In the genomic region with DNA sequence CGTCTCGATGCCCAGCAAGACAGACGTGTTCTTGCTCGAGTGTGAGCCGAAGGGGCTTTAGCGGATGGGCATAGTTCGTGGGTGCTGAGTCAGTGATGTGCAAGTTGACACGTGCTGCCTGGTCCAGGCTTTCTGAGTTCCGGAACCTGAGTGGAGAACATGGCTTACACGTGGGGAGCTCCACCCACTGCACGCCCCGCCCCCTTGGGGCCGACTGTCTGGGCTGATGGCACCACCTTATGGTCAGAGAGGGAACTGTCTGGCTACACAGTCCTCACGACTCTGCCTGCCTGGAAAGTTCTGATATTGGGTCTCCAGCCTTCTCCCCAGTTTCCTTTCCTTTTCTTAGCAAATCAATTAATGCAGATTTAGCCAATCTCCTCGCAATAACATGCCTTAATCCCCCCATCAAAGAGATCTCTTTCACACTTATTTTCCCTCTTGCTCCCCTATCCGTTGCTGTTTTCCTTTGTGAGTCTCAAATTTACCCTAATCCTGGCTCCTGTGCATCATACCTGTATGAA, we compare ENCODE assay signal across 1 cellular context.
TF ChIP-seq lines count a peak whose summit lies in the region.

No MANE protein-coding gene starts in this region.

TF ChIP-seq in HepG2, 621 proteins besides CTCF, POLR2A, EP300 and RAD21 (continued from another document and continues in another):
- peak; percentile 32; the same call in 1 of the 2 replicates for TF ChIP-seq RARA (CRISPR knock-in tag; IDR thresholded peaks at IDR 0.05)
- no peak for TF ChIP-seq ZNF235 (CRISPR knock-in tag; IDR thresholded peaks at IDR 0.05; ENCODE audit: borderline replicate concordance)
- TF ChIP-seq, protein P1, sequence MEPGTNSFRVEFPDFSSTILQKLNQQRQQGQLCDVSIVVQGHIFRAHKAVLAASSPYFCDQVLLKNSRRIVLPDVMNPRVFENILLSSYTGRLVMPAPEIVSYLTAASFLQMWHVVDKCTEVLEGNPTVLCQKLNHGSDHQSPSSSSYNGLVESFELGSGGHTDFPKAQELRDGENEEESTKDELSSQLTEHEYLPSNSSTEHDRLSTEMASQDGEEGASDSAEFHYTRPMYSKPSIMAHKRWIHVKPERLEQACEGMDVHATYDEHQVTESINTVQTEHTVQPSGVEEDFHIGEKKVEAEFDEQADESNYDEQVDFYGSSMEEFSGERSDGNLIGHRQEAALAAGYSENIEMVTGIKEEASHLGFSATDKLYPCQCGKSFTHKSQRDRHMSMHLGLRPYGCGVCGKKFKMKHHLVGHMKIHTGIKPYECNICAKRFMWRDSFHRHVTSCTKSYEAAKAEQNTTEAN (CRISPR knock-in tag; conservative IDR thresholded peaks at IDR 0.05), result peak; percentile 44; the same call in 1 of the 2 replicates
- TF ChIP-seq CHD2 (IDR thresholded peaks at IDR 0.05; ENCODE audit: low read depth, low read length), result no peak
- TF ChIP-seq ZNF350 (CRISPR knock-in tag; IDR thresholded peaks at IDR 0.05; ENCODE audit: borderline replicate concordance, low read depth), result no peak
- no peak for TF ChIP-seq PITX1 (CRISPR knock-in tag; IDR thresholded peaks at IDR 0.05)
- TF ChIP-seq ZNF772 (CRISPR knock-in tag; IDR thresholded peaks at IDR 0.05), result no peak; the same call in 1 of the 2 replicates
- TF ChIP-seq KAT2B (IDR thresholded peaks at IDR 0.05; ENCODE audit: borderline replicate concordance, low read depth, low read length), result no peak
- TF ChIP-seq, protein P2, sequence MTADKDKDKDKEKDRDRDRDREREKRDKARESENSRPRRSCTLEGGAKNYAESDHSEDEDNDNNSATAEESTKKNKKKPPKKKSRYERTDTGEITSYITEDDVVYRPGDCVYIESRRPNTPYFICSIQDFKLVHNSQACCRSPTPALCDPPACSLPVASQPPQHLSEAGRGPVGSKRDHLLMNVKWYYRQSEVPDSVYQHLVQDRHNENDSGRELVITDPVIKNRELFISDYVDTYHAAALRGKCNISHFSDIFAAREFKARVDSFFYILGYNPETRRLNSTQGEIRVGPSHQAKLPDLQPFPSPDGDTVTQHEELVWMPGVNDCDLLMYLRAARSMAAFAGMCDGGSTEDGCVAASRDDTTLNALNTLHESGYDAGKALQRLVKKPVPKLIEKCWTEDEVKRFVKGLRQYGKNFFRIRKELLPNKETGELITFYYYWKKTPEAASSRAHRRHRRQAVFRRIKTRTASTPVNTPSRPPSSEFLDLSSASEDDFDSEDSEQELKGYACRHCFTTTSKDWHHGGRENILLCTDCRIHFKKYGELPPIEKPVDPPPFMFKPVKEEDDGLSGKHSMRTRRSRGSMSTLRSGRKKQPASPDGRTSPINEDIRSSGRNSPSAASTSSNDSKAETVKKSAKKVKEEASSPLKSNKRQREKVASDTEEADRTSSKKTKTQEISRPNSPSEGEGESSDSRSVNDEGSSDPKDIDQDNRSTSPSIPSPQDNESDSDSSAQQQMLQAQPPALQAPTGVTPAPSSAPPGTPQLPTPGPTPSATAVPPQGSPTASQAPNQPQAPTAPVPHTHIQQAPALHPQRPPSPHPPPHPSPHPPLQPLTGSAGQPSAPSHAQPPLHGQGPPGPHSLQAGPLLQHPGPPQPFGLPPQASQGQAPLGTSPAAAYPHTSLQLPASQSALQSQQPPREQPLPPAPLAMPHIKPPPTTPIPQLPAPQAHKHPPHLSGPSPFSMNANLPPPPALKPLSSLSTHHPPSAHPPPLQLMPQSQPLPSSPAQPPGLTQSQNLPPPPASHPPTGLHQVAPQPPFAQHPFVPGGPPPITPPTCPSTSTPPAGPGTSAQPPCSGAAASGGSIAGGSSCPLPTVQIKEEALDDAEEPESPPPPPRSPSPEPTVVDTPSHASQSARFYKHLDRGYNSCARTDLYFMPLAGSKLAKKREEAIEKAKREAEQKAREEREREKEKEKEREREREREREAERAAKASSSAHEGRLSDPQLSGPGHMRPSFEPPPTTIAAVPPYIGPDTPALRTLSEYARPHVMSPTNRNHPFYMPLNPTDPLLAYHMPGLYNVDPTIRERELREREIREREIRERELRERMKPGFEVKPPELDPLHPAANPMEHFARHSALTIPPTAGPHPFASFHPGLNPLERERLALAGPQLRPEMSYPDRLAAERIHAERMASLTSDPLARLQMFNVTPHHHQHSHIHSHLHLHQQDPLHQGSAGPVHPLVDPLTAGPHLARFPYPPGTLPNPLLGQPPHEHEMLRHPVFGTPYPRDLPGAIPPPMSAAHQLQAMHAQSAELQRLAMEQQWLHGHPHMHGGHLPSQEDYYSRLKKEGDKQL (CRISPR knock-in tag; IDR thresholded peaks at IDR 0.05; ENCODE audit: low read depth), result no peak
- peak; percentile 69 for TF ChIP-seq GABPB1 (CRISPR knock-in tag; IDR thresholded peaks at IDR 0.05)
- no peak for TF ChIP-seq HNRNPLL (IDR thresholded peaks at IDR 0.05; ENCODE audit: low read depth, low read length, poor library complexity, severe bottlenecking)
- TF ChIP-seq GPBP1L1 (CRISPR knock-in tag; IDR thresholded peaks at IDR 0.05), result no peak
- no peak for TF ChIP-seq ZBTB8A (CRISPR knock-in tag; IDR thresholded peaks at IDR 0.05; ENCODE audit: borderline replicate concordance, low read depth)
- no peak for TF ChIP-seq ZNF780A (CRISPR knock-in tag; IDR thresholded peaks at IDR 0.05)
- 0 out of 2 replicates have a peak, but pooled peaks have one; percentile 46 for TF ChIP-seq MEIS2 (CRISPR knock-in tag; IDR thresholded peaks at IDR 0.05)
- no peak for TF ChIP-seq SRSF4 (IDR thresholded peaks at IDR 0.05; ENCODE audit: low read depth, low read length, poor library complexity, severe bottlenecking)
- peak; percentile 35; the same call in 1 of the 2 replicates for TF ChIP-seq ZNF749 (CRISPR knock-in tag; IDR thresholded peaks at IDR 0.05; ENCODE audit: borderline replicate concordance)
- no peak for TF ChIP-seq TEAD2 (CRISPR knock-in tag; IDR thresholded peaks at IDR 0.05)
- no peak; the same call in 1 of the 2 replicates for TF ChIP-seq ZBTB4 (CRISPR knock-in tag; IDR thresholded peaks at IDR 0.05; ENCODE audit: borderline replicate concordance)
- TF ChIP-seq ZNF766 (CRISPR knock-in tag; IDR thresholded peaks at IDR 0.05; ENCODE audit: borderline replicate concordance), result peak; percentile 63; the same call in 1 of the 2 replicates
- no peak for TF ChIP-seq DMTF1 (CRISPR knock-in tag; IDR thresholded peaks at IDR 0.05)
- TF ChIP-seq BCL6 (CRISPR knock-in tag; IDR thresholded peaks at IDR 0.05), result no peak
- peak; percentile 78; the same call in 1 of the 2 replicates for TF ChIP-seq MXD4 (CRISPR knock-in tag; IDR thresholded peaks at IDR 0.05)
- TF ChIP-seq TRIM24 (CRISPR knock-in tag; IDR thresholded peaks at IDR 0.05), result no peak
- no peak for TF ChIP-seq ZNF546 (CRISPR knock-in tag; conservative IDR thresholded peaks at IDR 0.05)
- TF ChIP-seq ZNF781 (CRISPR knock-in tag; IDR thresholded peaks at IDR 0.05; ENCODE audit: borderline replicate concordance, not compliant biosample characterization), result no peak
- TF ChIP-seq HNF4G (IDR thresholded peaks at IDR 0.05; ENCODE audit: borderline replicate concordance, low read depth, low read length), result no peak
- TF ChIP-seq HNF4G (CRISPR knock-in tag; IDR thresholded peaks at IDR 0.05; ENCODE audit: borderline replicate concordance, low read depth), result no peak
- TF ChIP-seq ZFP36L1 (CRISPR knock-in tag; IDR thresholded peaks at IDR 0.05), result 0 out of 2 replicates have a peak, but pooled peaks have one; percentile 55
- TF ChIP-seq ZBTB38 (CRISPR knock-in tag; IDR thresholded peaks at IDR 0.05), result peak; percentile 90
- TF ChIP-seq REL (CRISPR knock-in tag; conservative IDR thresholded peaks at IDR 0.05), result no peak
- TF ChIP-seq, protein P3, sequence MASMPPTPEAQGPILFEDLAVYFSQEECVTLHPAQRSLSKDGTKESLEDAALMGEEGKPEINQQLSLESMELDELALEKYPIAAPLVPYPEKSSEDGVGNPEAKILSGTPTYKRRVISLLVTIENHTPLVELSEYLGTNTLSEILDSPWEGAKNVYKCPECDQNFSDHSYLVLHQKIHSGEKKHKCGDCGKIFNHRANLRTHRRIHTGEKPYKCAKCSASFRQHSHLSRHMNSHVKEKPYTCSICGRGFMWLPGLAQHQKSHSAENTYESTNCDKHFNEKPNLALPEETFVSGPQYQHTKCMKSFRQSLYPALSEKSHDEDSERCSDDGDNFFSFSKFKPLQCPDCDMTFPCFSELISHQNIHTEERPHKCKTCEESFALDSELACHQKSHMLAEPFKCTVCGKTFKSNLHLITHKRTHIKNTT (CRISPR knock-in tag; IDR thresholded peaks at IDR 0.05), result no peak
- no peak for TF ChIP-seq ZFP62 (CRISPR knock-in tag; IDR thresholded peaks at IDR 0.05)
- TF ChIP-seq ZNF644 (CRISPR knock-in tag; IDR thresholded peaks at IDR 0.05; ENCODE audit: low read depth), result no peak
- TF ChIP-seq POGZ (CRISPR knock-in tag; IDR thresholded peaks at IDR 0.05), result peak; percentile 87
- no peak for TF ChIP-seq FOSL1 (CRISPR knock-in tag; IDR thresholded peaks at IDR 0.05; ENCODE audit: borderline replicate concordance)
- TF ChIP-seq, protein P4, sequence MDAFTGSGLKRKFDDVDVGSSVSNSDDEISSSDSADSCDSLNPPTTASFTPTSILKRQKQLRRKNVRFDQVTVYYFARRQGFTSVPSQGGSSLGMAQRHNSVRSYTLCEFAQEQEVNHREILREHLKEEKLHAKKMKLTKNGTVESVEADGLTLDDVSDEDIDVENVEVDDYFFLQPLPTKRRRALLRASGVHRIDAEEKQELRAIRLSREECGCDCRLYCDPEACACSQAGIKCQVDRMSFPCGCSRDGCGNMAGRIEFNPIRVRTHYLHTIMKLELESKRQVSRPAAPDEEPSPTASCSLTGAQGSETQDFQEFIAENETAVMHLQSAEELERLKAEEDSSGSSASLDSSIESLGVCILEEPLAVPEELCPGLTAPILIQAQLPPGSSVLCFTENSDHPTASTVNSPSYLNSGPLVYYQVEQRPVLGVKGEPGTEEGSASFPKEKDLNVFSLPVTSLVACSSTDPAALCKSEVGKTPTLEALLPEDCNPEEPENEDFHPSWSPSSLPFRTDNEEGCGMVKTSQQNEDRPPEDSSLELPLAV (CRISPR knock-in tag; conservative IDR thresholded peaks at IDR 0.05; ENCODE audit: low read depth), result no peak
- TF ChIP-seq TBX2 (CRISPR knock-in tag; IDR thresholded peaks at IDR 0.05; ENCODE audit: borderline replicate concordance), result peak; percentile 43; the same call in 1 of the 2 replicates
- TF ChIP-seq REPIN1 (CRISPR knock-in tag; IDR thresholded peaks at IDR 0.05; ENCODE audit: borderline replicate concordance, low read depth), result peak; percentile 34; the same call in 1 of the 2 replicates
- TF ChIP-seq, protein P5, sequence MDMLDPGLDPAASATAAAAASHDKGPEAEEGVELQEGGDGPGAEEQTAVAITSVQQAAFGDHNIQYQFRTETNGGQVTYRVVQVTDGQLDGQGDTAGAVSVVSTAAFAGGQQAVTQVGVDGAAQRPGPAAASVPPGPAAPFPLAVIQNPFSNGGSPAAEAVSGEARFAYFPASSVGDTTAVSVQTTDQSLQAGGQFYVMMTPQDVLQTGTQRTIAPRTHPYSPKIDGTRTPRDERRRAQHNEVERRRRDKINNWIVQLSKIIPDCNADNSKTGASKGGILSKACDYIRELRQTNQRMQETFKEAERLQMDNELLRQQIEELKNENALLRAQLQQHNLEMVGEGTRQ (IDR thresholded peaks at IDR 0.05; ENCODE audit: low read depth, low read length), result peak; percentile 34; the same call in 1 of the 2 replicates
- TF ChIP-seq, protein P5 (CRISPR knock-in tag; IDR thresholded peaks at IDR 0.05; ENCODE audit: borderline replicate concordance), result peak; percentile 80
- no peak for TF ChIP-seq ZNF274 (CRISPR knock-in tag; IDR thresholded peaks at IDR 0.05)
- TF ChIP-seq RORA (CRISPR knock-in tag; IDR thresholded peaks at IDR 0.05), result no peak
